1 cellular context compared by ENCODE assay signal in the genomic region with DNA sequence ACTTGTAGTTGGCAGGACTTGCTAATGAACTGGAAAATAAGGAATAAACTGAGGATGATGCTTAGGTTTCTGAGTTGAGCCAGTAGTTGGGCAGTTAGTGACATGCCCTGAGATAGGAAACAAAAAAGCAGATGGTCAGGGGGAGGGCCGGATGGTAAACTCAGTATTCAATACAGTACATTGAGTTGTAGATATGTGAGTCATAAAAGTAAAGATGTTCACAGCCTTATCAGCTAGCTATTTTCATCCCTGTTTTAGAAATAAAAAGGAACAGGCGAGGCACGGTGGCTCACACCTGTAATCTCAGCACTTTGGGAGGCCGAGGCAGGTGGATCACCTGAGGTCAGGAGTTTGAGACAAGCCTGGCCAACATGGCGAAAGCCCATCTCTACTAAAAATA.
TF ChIP-seq lines count a peak whose summit lies in the region.

No MANE protein-coding gene starts in this region.

TF ChIP-seq in K562, 482 proteins besides CTCF, POLR2A, EP300 and RAD21 (continued from another document and continues in another):
- no peak for TF ChIP-seq SNIP1 (IDR thresholded peaks at IDR 0.05; ENCODE audit: low read depth)
- TF ChIP-seq PCBP1 (IDR thresholded peaks at IDR 0.05; ENCODE audit: low read depth, low read length, poor library complexity, severe bottlenecking), result no peak
- TF ChIP-seq ZNF41 (CRISPR knock-in tag; conservative IDR thresholded peaks at IDR 0.05), result no peak
- TF ChIP-seq MAFF (IDR thresholded peaks at IDR 0.05; ENCODE audit: low read length), result no peak
- peak; percentile 29 for TF ChIP-seq MEIS2 (IDR thresholded peaks at IDR 0.05; ENCODE audit: partially characterized antibody)
- TF ChIP-seq MED1 (CRISPR knock-in tag; IDR thresholded peaks at IDR 0.05; ENCODE audit: borderline replicate concordance), result no peak
- TF ChIP-seq, protein P1, sequence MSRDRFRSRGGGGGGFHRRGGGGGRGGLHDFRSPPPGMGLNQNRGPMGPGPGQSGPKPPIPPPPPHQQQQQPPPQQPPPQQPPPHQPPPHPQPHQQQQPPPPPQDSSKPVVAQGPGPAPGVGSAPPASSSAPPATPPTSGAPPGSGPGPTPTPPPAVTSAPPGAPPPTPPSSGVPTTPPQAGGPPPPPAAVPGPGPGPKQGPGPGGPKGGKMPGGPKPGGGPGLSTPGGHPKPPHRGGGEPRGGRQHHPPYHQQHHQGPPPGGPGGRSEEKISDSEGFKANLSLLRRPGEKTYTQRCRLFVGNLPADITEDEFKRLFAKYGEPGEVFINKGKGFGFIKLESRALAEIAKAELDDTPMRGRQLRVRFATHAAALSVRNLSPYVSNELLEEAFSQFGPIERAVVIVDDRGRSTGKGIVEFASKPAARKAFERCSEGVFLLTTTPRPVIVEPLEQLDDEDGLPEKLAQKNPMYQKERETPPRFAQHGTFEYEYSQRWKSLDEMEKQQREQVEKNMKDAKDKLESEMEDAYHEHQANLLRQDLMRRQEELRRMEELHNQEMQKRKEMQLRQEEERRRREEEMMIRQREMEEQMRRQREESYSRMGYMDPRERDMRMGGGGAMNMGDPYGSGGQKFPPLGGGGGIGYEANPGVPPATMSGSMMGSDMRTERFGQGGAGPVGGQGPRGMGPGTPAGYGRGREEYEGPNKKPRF (IDR thresholded peaks at IDR 0.05; ENCODE audit: low read depth, low read length), result no peak
- no peak for TF ChIP-seq HNRNPUL1 (IDR thresholded peaks at IDR 0.05; ENCODE audit: low read length)
- TF ChIP-seq HMG20B (CRISPR knock-in tag; IDR thresholded peaks at IDR 0.05), result no peak
- TF ChIP-seq SMARCA4 (IDR thresholded peaks at IDR 0.05), result peak; percentile 94
- TF ChIP-seq, protein P2, sequence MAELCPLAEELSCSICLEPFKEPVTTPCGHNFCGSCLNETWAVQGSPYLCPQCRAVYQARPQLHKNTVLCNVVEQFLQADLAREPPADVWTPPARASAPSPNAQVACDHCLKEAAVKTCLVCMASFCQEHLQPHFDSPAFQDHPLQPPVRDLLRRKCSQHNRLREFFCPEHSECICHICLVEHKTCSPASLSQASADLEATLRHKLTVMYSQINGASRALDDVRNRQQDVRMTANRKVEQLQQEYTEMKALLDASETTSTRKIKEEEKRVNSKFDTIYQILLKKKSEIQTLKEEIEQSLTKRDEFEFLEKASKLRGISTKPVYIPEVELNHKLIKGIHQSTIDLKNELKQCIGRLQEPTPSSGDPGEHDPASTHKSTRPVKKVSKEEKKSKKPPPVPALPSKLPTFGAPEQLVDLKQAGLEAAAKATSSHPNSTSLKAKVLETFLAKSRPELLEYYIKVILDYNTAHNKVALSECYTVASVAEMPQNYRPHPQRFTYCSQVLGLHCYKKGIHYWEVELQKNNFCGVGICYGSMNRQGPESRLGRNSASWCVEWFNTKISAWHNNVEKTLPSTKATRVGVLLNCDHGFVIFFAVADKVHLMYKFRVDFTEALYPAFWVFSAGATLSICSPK (IDR thresholded peaks at IDR 0.05; ENCODE audit: borderline replicate concordance), result no peak
- peak; percentile 93 for TF ChIP-seq DPF2 (IDR thresholded peaks at IDR 0.05)
- TF ChIP-seq NCOA4 (IDR thresholded peaks at IDR 0.05; ENCODE audit: partially characterized antibody), result no peak
- TF ChIP-seq ZNF316 (IDR thresholded peaks at IDR 0.05), result no peak
- TF ChIP-seq RBM39 (optimal IDR thresholded peaks at IDR 0.05; ENCODE audit: low read depth, low read length), result no peak
- TF ChIP-seq, protein P3, sequence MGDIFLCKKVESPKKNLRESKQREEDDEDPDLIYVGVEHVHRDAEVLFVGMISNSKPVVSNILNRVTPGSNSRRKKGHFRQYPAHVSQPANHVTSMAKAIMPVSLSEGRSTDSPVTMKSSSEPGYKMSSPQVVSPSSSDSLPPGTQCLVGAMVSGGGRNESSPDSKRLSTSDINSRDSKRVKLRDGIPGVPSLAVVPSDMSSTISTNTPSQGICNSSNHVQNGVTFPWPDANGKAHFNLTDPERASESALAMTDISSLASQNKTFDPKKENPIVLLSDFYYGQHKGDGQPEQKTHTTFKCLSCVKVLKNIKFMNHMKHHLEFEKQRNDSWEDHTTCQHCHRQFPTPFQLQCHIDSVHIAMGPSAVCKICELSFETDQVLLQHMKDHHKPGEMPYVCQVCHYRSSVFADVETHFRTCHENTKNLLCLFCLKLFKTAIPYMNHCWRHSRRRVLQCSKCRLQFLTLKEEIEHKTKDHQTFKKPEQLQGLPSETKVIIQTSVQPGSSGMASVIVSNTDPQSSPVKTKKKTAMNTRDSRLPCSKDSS (IDR thresholded peaks at IDR 0.05; ENCODE audit: low read depth, partially characterized antibody), result no peak
- TF ChIP-seq, protein P4, sequence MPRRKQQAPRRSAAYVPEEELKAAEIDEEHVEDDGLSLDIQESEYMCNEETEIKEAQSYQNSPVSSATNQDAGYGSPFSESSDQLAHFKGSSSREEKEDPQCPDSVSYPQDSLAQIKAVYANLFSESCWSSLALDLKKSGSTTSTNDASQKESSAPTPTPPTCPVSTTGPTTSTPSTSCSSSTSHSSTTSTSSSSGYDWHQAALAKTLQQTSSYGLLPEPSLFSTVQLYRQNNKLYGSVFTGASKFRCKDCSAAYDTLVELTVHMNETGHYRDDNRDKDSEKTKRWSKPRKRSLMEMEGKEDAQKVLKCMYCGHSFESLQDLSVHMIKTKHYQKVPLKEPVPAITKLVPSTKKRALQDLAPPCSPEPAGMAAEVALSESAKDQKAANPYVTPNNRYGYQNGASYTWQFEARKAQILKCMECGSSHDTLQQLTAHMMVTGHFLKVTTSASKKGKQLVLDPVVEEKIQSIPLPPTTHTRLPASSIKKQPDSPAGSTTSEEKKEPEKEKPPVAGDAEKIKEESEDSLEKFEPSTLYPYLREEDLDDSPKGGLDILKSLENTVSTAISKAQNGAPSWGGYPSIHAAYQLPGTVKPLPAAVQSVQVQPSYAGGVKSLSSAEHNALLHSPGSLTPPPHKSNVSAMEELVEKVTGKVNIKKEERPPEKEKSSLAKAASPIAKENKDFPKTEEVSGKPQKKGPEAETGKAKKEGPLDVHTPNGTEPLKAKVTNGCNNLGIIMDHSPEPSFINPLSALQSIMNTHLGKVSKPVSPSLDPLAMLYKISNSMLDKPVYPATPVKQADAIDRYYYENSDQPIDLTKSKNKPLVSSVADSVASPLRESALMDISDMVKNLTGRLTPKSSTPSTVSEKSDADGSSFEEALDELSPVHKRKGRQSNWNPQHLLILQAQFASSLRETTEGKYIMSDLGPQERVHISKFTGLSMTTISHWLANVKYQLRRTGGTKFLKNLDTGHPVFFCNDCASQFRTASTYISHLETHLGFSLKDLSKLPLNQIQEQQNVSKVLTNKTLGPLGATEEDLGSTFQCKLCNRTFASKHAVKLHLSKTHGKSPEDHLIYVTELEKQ (CRISPR knock-in tag; IDR thresholded peaks at IDR 0.05), result no peak
- TF ChIP-seq, protein P5, sequence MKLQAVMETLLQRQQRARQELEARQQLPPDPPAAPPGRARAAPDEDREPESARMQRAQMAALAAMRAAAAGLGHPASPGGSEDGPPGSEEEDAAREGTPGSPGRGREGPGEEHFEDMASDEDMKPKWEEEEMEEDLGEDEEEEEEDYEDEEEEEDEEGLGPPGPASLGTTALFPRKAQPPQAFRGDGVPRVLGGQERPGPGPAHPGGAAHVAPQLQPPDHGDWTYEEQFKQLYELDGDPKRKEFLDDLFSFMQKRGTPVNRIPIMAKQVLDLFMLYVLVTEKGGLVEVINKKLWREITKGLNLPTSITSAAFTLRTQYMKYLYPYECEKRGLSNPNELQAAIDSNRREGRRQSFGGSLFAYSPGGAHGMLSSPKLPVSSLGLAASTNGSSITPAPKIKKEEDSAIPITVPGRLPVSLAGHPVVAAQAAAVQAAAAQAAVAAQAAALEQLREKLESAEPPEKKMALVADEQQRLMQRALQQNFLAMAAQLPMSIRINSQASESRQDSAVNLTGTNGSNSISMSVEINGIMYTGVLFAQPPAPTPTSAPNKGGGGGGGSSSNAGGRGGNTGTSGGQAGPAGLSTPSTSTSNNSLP (IDR thresholded peaks at IDR 0.05; ENCODE audit: borderline replicate concordance, low read depth, low read length), result 0 out of 2 replicates have a peak, but pooled peaks have one; percentile 33
- TF ChIP-seq, protein P6, sequence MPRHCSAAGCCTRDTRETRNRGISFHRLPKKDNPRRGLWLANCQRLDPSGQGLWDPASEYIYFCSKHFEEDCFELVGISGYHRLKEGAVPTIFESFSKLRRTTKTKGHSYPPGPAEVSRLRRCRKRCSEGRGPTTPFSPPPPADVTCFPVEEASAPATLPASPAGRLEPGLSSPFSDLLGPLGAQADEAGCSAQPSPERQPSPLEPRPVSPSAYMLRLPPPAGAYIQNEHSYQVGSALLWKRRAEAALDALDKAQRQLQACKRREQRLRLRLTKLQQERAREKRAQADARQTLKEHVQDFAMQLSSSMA (CRISPR knock-in tag; IDR thresholded peaks at IDR 0.05), result no peak
- TF ChIP-seq HDAC3 (IDR thresholded peaks at IDR 0.05; ENCODE audit: borderline replicate concordance, partially characterized antibody), result no peak
- TF ChIP-seq, protein P7, sequence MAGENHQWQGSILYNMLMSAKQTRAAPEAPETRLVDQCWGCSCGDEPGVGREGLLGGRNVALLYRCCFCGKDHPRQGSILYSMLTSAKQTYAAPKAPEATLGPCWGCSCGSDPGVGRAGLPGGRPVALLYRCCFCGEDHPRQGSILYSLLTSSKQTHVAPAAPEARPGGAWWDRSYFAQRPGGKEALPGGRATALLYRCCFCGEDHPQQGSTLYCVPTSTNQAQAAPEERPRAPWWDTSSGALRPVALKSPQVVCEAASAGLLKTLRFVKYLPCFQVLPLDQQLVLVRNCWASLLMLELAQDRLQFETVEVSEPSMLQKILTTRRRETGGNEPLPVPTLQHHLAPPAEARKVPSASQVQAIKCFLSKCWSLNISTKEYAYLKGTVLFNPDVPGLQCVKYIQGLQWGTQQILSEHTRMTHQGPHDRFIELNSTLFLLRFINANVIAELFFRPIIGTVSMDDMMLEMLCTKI (IDR thresholded peaks at IDR 0.05; ENCODE audit: partially characterized antibody), result no peak
- TF ChIP-seq YY1 (IDR thresholded peaks at IDR 0.05; ENCODE audit: borderline replicate concordance in 1 of 3, control insufficient read depth in 1 of 3, extremely low read depth in 1 of 3, insufficient read depth in 3 of 3, insufficient read length in 1 of 3, insufficient replicate concordance in 2 of 3, low read depth in 1 of 3, low read length in 2 of 3), result no peak
- no peak for TF ChIP-seq CHD2 (IDR thresholded peaks at IDR 0.05; ENCODE audit: low read depth, low read length)
- peak; percentile 82 for TF ChIP-seq TEAD4 (IDR thresholded peaks at IDR 0.05; ENCODE audit: low read length)
- TF ChIP-seq TEAD4 (CRISPR knock-in tag; IDR thresholded peaks at IDR 0.05; ENCODE audit: borderline replicate concordance), result no peak
- no peak for TF ChIP-seq KHSRP (IDR thresholded peaks at IDR 0.05)
- TF ChIP-seq, protein P8, sequence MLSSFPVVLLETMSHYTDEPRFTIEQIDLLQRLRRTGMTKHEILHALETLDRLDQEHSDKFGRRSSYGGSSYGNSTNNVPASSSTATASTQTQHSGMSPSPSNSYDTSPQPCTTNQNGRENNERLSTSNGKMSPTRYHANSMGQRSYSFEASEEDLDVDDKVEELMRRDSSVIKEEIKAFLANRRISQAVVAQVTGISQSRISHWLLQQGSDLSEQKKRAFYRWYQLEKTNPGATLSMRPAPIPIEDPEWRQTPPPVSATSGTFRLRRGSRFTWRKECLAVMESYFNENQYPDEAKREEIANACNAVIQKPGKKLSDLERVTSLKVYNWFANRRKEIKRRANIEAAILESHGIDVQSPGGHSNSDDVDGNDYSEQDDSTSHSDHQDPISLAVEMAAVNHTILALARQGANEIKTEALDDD (IDR thresholded peaks at IDR 0.05), result peak; percentile 51; the same call in 1 of the 2 replicates
- TF ChIP-seq, protein P9, sequence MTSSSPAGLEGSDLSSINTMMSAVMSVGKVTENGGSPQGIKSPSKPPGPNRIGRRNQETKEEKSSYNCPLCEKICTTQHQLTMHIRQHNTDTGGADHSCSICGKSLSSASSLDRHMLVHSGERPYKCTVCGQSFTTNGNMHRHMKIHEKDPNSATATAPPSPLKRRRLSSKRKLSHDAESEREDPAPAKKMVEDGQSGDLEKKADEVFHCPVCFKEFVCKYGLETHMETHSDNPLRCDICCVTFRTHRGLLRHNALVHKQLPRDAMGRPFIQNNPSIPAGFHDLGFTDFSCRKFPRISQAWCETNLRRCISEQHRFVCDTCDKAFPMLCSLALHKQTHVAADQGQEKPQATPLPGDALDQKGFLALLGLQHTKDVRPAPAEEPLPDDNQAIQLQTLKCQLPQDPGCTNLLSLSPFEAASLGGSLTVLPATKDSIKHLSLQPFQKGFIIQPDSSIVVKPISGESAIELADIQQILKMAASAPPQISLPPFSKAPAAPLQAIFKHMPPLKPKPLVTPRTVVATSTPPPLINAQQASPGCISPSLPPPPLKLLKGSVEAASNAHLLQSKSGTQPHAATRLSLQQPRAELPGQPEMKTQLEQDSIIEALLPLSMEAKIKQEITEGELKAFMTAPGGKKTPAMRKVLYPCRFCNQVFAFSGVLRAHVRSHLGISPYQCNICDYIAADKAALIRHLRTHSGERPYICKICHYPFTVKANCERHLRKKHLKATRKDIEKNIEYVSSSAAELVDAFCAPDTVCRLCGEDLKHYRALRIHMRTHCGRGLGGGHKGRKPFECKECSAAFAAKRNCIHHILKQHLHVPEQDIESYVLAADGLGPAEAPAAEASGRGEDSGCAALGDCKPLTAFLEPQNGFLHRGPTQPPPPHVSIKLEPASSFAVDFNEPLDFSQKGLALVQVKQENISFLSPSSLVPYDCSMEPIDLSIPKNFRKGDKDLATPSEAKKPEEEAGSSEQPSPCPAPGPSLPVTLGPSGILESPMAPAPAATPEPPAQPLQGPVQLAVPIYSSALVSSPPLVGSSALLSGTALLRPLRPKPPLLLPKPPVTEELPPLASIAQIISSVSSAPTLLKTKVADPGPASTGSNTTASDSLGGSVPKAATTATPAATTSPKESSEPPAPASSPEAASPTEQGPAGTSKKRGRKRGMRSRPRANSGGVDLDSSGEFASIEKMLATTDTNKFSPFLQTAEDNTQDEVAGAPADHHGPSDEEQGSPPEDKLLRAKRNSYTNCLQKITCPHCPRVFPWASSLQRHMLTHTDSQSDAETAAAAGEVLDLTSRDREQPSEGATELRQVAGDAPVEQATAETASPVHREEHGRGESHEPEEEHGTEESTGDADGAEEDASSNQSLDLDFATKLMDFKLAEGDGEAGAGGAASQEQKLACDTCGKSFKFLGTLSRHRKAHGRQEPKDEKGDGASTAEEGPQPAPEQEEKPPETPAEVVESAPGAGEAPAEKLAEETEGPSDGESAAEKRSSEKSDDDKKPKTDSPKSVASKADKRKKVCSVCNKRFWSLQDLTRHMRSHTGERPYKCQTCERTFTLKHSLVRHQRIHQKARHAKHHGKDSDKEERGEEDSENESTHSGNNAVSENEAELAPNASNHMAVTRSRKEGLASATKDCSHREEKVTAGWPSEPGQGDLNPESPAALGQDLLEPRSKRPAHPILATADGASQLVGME (CRISPR knock-in tag; IDR thresholded peaks at IDR 0.05), result no peak
- TF ChIP-seq DNMT1 (IDR thresholded peaks at IDR 0.05), result no peak
- peak; percentile 20; the same call in 1 of the 2 replicates for TF ChIP-seq CTBP1 (IDR thresholded peaks at IDR 0.05; ENCODE audit: borderline replicate concordance)
- TF ChIP-seq POLR3G (IDR thresholded peaks at IDR 0.05; ENCODE audit: extremely low read depth, insufficient read length, insufficient replicate concordance), result no peak
